In genomic region chr11:119100246-119100959, GRCh38 we compare ENCODE assay signal across 1 cellular context.
TF ChIP-seq lines count a peak whose summit lies in the region.

No MANE protein-coding gene starts in this region.

TF ChIP-seq in K562, 482 proteins besides CTCF, POLR2A, EP300 and RAD21:
- TF ChIP-seq ZNF644 (tag; IDR thresholded peaks at IDR 0.05; ENCODE audit: low read depth) (no peak), TOE1 (IDR thresholded peaks at IDR 0.05; ENCODE audit: borderline replicate concordance) (0 out of 2 replicates have a peak, but pooled peaks have one; percentile 21), TOE1 (CRISPR knock-in tag; IDR thresholded peaks at IDR 0.05; ENCODE audit: borderline replicate concordance, low read depth) (no peak), HSF4 (CRISPR knock-in tag; IDR thresholded peaks at IDR 0.05; ENCODE audit: borderline replicate concordance) (no peak), NBN (IDR thresholded peaks at IDR 0.05; ENCODE audit: low read depth) (0 out of 2 replicates have a peak, but pooled peaks have one; percentile 37), CC2D1A (IDR thresholded peaks at IDR 0.05) (0 out of 2 replicates have a peak, but pooled peaks have one; percentile 22), KDM1A (IDR thresholded peaks at IDR 0.05) (no peak), ZNF274 (IDR thresholded peaks at IDR 0.05; ENCODE audit: borderline replicate concordance, low read depth, low read length) (no peak), KLF1 (tag; IDR thresholded peaks at IDR 0.05) (no peak), ZFPM2 (CRISPR knock-in tag; IDR thresholded peaks at IDR 0.05) (no peak), DNMT1 (IDR thresholded peaks at IDR 0.05) (no peak), ZNF512 (tag; IDR thresholded peaks at IDR 0.05) (no peak), MAFF (IDR thresholded peaks at IDR 0.05; ENCODE audit: low read length) (no peak), CTCFL (IDR thresholded peaks at IDR 0.05; ENCODE audit: borderline replicate concordance, insufficient read depth, low read depth, low read length, poor library complexity, severe bottlenecking) (peak; percentile 34), CREBBP (IDR thresholded peaks at IDR 0.05; ENCODE audit: low read depth, low read length) (no peak), ZNF780A (CRISPR knock-in tag; IDR thresholded peaks at IDR 0.05) (no peak), ZNF696 (CRISPR knock-in tag; conservative IDR thresholded peaks at IDR 0.05) (no peak), SMAD1 (IDR thresholded peaks at IDR 0.05; ENCODE audit: low read depth, low read length, partially characterized antibody) (no peak), FOXA3 (CRISPR knock-in tag; conservative IDR thresholded peaks at IDR 0.05 in 1 of 2, IDR thresholded peaks at IDR 0.05 in 1 of 2) (peak in 1 of 2 experiments; percentile 51; a peak in 1 of 4 replicates), PHF8 (IDR thresholded peaks at IDR 0.05; ENCODE audit: borderline replicate concordance, low read length) (no peak), ZHX1 (conservative IDR thresholded peaks at IDR 0.05; ENCODE audit: low read length) (no peak), TBP (optimal IDR thresholded peaks at IDR 0.05; ENCODE audit: low read depth, low read length) (peak; percentile 19), ZSCAN29 (IDR thresholded peaks at IDR 0.05) (0 out of 2 replicates have a peak, but pooled peaks have one; percentile 22), NR2C1 (IDR thresholded peaks at IDR 0.05) (peak; percentile 20; the same call in 1 of the 2 replicates), NR2C1 (tag; IDR thresholded peaks at IDR 0.05) (no peak), YY1 (IDR thresholded peaks at IDR 0.05; ENCODE audit: borderline replicate concordance in 1 of 3, control insufficient read depth in 1 of 3, extremely low read depth in 1 of 3, insufficient read depth in 3 of 3, insufficient read length in 1 of 3, insufficient replicate concordance in 2 of 3, low read depth in 1 of 3, low read length in 2 of 3) (no peak), POLR2B (IDR thresholded peaks at IDR 0.05; ENCODE audit: low read depth, partially characterized antibody) (no peak), SMC3 (conservative IDR thresholded peaks at IDR 0.05; ENCODE audit: insufficient read depth, low read depth, low read length) (0 out of 2 replicates have a peak, but pooled peaks have one; percentile 22), KLF10 (CRISPR knock-in tag; IDR thresholded peaks at IDR 0.05) (no peak), ARID2 (IDR thresholded peaks at IDR 0.05) (peak; percentile 11; the same call in 1 of the 2 replicates), FOXK2 (conservative IDR thresholded peaks at IDR 0.05 in 1 of 2, IDR thresholded peaks at IDR 0.05 in 1 of 2; ENCODE audit: low read depth in 2 of 2) (peak in 1 of 2 experiments; percentile 65; a peak in 2 of 4 replicates), BRD9 (IDR thresholded peaks at IDR 0.05; ENCODE audit: low read depth, partially characterized antibody) (peak; percentile 61), MTA1 (IDR thresholded peaks at IDR 0.05; ENCODE audit: borderline replicate concordance) (peak; percentile 47; the same call in 1 of the 2 replicates), BCOR (IDR thresholded peaks at IDR 0.05) (no peak), DDX20 (tag; IDR thresholded peaks at IDR 0.05; ENCODE audit: low read depth) (no peak), ZC3H4 (CRISPR knock-in tag; IDR thresholded peaks at IDR 0.05; ENCODE audit: borderline replicate concordance) (no peak), THRB (CRISPR knock-in tag; conservative IDR thresholded peaks at IDR 0.05) (no peak), ZNF24 (IDR thresholded peaks at IDR 0.05) (no peak)
- TF ChIP-seq, protein P1, sequence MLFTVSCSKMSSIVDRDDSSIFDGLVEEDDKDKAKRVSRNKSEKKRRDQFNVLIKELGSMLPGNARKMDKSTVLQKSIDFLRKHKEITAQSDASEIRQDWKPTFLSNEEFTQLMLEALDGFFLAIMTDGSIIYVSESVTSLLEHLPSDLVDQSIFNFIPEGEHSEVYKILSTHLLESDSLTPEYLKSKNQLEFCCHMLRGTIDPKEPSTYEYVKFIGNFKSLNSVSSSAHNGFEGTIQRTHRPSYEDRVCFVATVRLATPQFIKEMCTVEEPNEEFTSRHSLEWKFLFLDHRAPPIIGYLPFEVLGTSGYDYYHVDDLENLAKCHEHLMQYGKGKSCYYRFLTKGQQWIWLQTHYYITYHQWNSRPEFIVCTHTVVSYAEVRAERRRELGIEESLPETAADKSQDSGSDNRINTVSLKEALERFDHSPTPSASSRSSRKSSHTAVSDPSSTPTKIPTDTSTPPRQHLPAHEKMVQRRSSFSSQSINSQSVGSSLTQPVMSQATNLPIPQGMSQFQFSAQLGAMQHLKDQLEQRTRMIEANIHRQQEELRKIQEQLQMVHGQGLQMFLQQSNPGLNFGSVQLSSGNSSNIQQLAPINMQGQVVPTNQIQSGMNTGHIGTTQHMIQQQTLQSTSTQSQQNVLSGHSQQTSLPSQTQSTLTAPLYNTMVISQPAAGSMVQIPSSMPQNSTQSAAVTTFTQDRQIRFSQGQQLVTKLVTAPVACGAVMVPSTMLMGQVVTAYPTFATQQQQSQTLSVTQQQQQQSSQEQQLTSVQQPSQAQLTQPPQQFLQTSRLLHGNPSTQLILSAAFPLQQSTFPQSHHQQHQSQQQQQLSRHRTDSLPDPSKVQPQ (CRISPR knock-in tag; IDR thresholded peaks at IDR 0.05; ENCODE audit: borderline replicate concordance): no peak
- TF ChIP-seq, protein P2, sequence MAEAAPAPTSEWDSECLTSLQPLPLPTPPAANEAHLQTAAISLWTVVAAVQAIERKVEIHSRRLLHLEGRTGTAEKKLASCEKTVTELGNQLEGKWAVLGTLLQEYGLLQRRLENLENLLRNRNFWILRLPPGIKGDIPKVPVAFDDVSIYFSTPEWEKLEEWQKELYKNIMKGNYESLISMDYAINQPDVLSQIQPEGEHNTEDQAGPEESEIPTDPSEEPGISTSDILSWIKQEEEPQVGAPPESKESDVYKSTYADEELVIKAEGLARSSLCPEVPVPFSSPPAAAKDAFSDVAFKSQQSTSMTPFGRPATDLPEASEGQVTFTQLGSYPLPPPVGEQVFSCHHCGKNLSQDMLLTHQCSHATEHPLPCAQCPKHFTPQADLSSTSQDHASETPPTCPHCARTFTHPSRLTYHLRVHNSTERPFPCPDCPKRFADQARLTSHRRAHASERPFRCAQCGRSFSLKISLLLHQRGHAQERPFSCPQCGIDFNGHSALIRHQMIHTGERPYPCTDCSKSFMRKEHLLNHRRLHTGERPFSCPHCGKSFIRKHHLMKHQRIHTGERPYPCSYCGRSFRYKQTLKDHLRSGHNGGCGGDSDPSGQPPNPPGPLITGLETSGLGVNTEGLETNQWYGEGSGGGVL (CRISPR knock-in tag; IDR thresholded peaks at IDR 0.05): no peak
- TF ChIP-seq, protein P3, sequence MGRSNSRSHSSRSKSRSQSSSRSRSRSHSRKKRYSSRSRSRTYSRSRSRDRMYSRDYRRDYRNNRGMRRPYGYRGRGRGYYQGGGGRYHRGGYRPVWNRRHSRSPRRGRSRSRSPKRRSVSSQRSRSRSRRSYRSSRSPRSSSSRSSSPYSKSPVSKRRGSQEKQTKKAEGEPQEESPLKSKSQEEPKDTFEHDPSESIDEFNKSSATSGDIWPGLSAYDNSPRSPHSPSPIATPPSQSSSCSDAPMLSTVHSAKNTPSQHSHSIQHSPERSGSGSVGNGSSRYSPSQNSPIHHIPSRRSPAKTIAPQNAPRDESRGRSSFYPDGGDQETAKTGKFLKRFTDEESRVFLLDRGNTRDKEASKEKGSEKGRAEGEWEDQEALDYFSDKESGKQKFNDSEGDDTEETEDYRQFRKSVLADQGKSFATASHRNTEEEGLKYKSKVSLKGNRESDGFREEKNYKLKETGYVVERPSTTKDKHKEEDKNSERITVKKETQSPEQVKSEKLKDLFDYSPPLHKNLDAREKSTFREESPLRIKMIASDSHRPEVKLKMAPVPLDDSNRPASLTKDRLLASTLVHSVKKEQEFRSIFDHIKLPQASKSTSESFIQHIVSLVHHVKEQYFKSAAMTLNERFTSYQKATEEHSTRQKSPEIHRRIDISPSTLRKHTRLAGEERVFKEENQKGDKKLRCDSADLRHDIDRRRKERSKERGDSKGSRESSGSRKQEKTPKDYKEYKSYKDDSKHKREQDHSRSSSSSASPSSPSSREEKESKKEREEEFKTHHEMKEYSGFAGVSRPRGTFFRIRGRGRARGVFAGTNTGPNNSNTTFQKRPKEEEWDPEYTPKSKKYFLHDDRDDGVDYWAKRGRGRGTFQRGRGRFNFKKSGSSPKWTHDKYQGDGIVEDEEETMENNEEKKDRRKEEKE (IDR thresholded peaks at IDR 0.05; ENCODE audit: borderline replicate concordance in 1 of 2, control insufficient read depth in 1 of 2, low read depth in 2 of 2, low read length in 1 of 2): no peak
